Comparison of ENCODE assay signal across 8 cellular contexts in the genomic region with DNA sequence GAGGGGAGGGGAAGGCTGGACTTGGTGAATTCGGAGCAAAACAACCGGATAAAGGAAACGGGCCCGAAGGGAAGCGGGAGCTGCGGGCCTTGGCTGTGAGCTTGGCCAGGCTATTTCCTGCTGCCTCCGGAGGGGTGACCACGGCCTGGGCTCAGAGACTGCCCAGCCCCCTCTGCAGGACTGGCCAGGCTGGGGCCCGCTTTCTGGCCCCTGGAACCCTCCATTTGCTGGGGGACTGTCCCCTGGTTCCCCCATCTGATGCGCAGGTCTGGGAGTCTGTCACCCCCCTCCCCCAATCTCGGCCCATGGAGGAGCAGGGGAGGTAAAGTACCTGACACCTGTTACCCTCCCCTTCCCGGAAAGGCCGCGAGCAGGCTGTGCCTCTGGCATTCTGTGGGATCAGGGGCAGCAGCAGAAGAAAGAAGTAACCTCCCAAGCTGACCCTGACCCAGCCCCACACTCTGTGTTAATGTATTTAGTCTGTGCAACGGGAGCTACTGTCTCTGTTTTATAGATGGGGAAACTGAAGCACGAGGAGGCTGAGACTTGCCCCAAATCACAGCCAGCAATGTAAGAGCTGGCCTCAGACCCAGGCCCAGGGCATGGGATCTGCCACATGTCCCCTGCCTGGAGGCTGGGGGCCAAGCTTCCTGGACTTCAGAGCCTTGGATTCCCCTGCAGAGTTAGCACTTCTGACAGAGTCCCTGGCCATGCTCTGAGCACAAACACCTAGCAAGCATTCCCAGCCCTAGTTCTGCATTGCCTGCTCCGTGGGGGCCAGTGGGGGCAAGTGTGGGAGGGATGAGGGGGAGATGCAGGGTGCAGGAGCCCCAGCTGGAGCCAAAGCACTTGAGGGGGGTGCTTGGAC. TPM values are rescaled to one million over a fixed set of nuclear protein-coding genes. Genes with fewer than 3 reads are reported as not detected.
DNase-seq lines count a peak whose midpoint lies in the region; ATAC-seq and TF ChIP-seq lines count a peak whose summit lies in the region.

No MANE protein-coding gene starts in this region.

- no peaks in the 10 kb centered on the region for H3K9me2 ChIP-seq in SK-N-SH

- TF ChIP-seq RAD21 in SK-N-SH (IDR thresholded peaks at IDR 0.05; ENCODE audit: low read length), result no peak

- no peak for DNase-seq in SK-N-SH
- DNase-seq in Right ventricle myocardium superior, result no peak
- no peak for DNase-seq in gastrocnemius medialis
- no peak for DNase-seq in islet precursor cell
- DNase-seq in iPS-NIHi7 (ENCODE audit: extremely low spot score), result no peak
- no peak for DNase-seq in NCI-H2196 treated with DMSO at 0.1 percent for 48 hours (lab: John Stamatoyannopoulos, UW; ENCODE audit: unreplicated experiment)
- DNase-seq in SK-N-DZ (ENCODE audit: low spot score), result no peak

- 18% methylated on average over 10 of the region's 17 CpGs for WGBS in SK-N-SH (ENCODE audit: low lambda C conversion rate)

- peak; percentile 3 for ATAC-seq in GM19023 (IDR thresholded peaks at IDR 0.05; ENCODE audit: unreplicated experiment)
- ATAC-seq in Right ventricle myocardium superior (ENCODE audit: poor library complexity), result peak; percentile 36
- ATAC-seq in gastrocnemius medialis, result peak; percentile 42

- H3F3A ChIP-seq in SK-N-SH (replicated peaks; ENCODE audit: insufficient read depth), result peaks cover 9% of the 10 kb centered on the region

- H3K27me3 ChIP-seq in SK-N-SH (ENCODE audit: insufficient read depth), result no peaks in the 10 kb centered on the region
- peaks cover 42 to 59% (median 55%) of the 10 kb centered on the region in 3 donors for H3K27me3 ChIP-seq in gastrocnemius medialis

- POLR2A ChIA-PET in SK-N-SH (lab: Yijun Ruan, JAX), result interaction anchor here (3.6 kb wide), 1 partner anchor 58 kb away, joined by 18 read pairs; the partner anchor contains the start of gene PRPF6

- 0 out of 2 replicates have a peak, but pooled peaks cover 8% of the 10 kb centered on the region for H4K20me1 ChIP-seq in SK-N-SH (ENCODE audit: insufficient read depth)

- no peak for TF ChIP-seq POLR2A in gastrocnemius medialis (IDR thresholded peaks at IDR 0.05)

- intact Hi-C loops in Right ventricle myocardium superior (cut with DNase I), result loop anchor here (10.0 kb wide), 1 partner anchor 75 kb away; no protein-coding TSS in a partner anchor
- intact Hi-C loops in gastrocnemius medialis (cut with DNase I; ENCODE audit: low total_unique reads), result loop anchor here (1.0 kb wide), 1 partner anchor 81 kb away; no protein-coding TSS in a partner anchor

- H3K4me1 ChIP-seq in SK-N-SH (ENCODE audit: control insufficient read depth in 1 of 2, insufficient read depth in 2 of 2, low read depth in 1 of 2, low read length in 1 of 2) (peaks cover 0 to 13% of the 10 kb centered on the region in 2 experiments; a peak in 1 of 4 replicates), gastrocnemius medialis (peaks cover 3 to 21% of the 10 kb centered on the region in 2 donors)

- no peak; the same call in 1 of the 2 replicates for TF ChIP-seq CTCF in SK-N-SH (IDR thresholded peaks at IDR 0.05)
- TF ChIP-seq CTCF in gastrocnemius medialis (IDR thresholded peaks at IDR 0.05 in 4 of 5, conservative IDR thresholded peaks at IDR 0.05 in 1 of 5), result no peak

- peak overlapping the region; percentile 82; the same call in 1 of the 2 replicates for H3K4me2 ChIP-seq in SK-N-SH

- no peaks in the 10 kb centered on the region for H3K9me3 ChIP-seq in SK-N-SH
- H3K9me3 ChIP-seq in gastrocnemius medialis, result no peaks in the 10 kb centered on the region

- H3K9ac ChIP-seq in SK-N-SH, result no peak overlapping the region

- no peak for TF ChIP-seq EP300 in SK-N-SH (IDR thresholded peaks at IDR 0.05; ENCODE audit: borderline replicate concordance in 1 of 2, low read depth in 1 of 2, low read length in 1 of 2)

- in situ Hi-C loops in gastrocnemius medialis (cut with MboI; ENCODE audit: low sequenced_read_pairs in 4 of 4), result no loop called here

- H3K36me3 ChIP-seq in SK-N-SH (replicated peaks in 1 of 2; ENCODE audit: control insufficient read depth in 1 of 2, insufficient read depth in 2 of 2, low read length in 1 of 2) (peaks cover 0 to 8% of the 10 kb centered on the region in 2 experiments), gastrocnemius medialis (peaks cover 0 to 7% of the 10 kb centered on the region in 2 donors)

- H3K27ac ChIP-seq in SK-N-SH (ENCODE audit: low read depth in 2 of 2, low read length in 1 of 2) (no peak overlapping the region), gastrocnemius medialis (peak overlapping the region in 3 of 4 donors; percentile 3 to 64 (median 17))

- H3K79me2 ChIP-seq in SK-N-SH (ENCODE audit: insufficient read depth), result no peaks in the 10 kb centered on the region

- CTCF ChIA-PET in SK-N-SH (lab: Yijun Ruan, JAX), result interaction anchor here (0.7 to 7.7 kb wide), 31 partner anchors 13 to 731 kb away, joined by 3 to 85 read pairs (median 6); partner anchors contain the start of genes LKAAEAR1, OPRL1, PRPF6 and RGS19

- peak overlapping the region; percentile 42 to 57 for H3K4me3 ChIP-seq in SK-N-SH (ENCODE audit: low read depth in 2 of 2, low read length in 1 of 2)
- peak overlapping the region; percentile 50 to 55 (median 52) for H3K4me3 ChIP-seq in gastrocnemius medialis

- H2AFZ ChIP-seq in SK-N-SH (ENCODE audit: low read depth), result no peak overlapping the region

TF ChIP-seq in SK-N-SH, 30 proteins besides CTCF, POLR2A, EP300 and RAD21:
- no peak for TF ChIP-seq NFIC (IDR thresholded peaks at IDR 0.05; ENCODE audit: borderline replicate concordance)
- TF ChIP-seq RCOR1 (IDR thresholded peaks at IDR 0.05; ENCODE audit: low read length), result no peak
- TF ChIP-seq, protein P1, sequence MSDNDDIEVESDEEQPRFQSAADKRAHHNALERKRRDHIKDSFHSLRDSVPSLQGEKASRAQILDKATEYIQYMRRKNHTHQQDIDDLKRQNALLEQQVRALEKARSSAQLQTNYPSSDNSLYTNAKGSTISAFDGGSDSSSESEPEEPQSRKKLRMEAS (IDR thresholded peaks at IDR 0.05; ENCODE audit: low read depth), result no peak
- TF ChIP-seq MEF2A (IDR thresholded peaks at IDR 0.05; ENCODE audit: borderline replicate concordance, low read depth), result no peak
- no peak for TF ChIP-seq EZH2phosphoT487 (IDR thresholded peaks at IDR 0.05; ENCODE audit: borderline replicate concordance, low read depth)
TF ChIP-seq in SK-N-SH: peak in this region for 0.

RNA-seq across cellular contexts. Expression of gene C20orf204, which starts 3.5 kb away (rescaled TPM):
- polyA plus RNA-seq in SK-N-SH (2012; rRNA removed), result 0.16 and 0.21 TPM in 2 replicates
- polyA plus RNA-seq in SK-N-SH (2012; cell fraction: cytosol; rRNA removed), result 0.01 and 0.05 TPM in 2 replicates
- polyA plus RNA-seq in SK-N-SH (2012; cell fraction: nucleus; rRNA removed), result 2.1 and 5.9 TPM in 2 replicates
- total RNA-seq in Right ventricle myocardium superior, result 0.38 TPM
- total RNA-seq in gastrocnemius medialis, result under 1 TPM in 3 of 4 donors, not detected in 1; 0.16 to 0.66 (median 0.33) TPM
- polyA plus RNA-seq in SK-N-DZ (2014; cell fraction: cytosol; rRNA removed), result 2.3 and 6.6 TPM in 2 replicates
- 32.8 and 42.2 TPM in 2 replicates for polyA plus RNA-seq in SK-N-DZ (2014; cell fraction: nucleus; rRNA removed)

RNA-seq across cellular contexts. Expression of gene SOX18, which starts 9.9 kb away (rescaled TPM):
- not detected in 2 replicates for polyA plus RNA-seq in SK-N-SH (2012; rRNA removed)
- polyA plus RNA-seq in SK-N-SH (2012; cell fraction: cytosol; rRNA removed), result not detected in 2 replicates
- polyA plus RNA-seq in SK-N-SH (2012; cell fraction: nucleus; rRNA removed), result 0.07 TPM in 1 of 2 replicates, not detected in the other
- total RNA-seq in Right ventricle myocardium superior (34.3 TPM), gastrocnemius medialis (1 to 10 TPM; 2.9 to 6.5 (median 5.6) TPM)
- not detected in 2 replicates for polyA plus RNA-seq in SK-N-DZ (2014; cell fraction: cytosol; rRNA removed)
- not detected in 2 replicates for polyA plus RNA-seq in SK-N-DZ (2014; cell fraction: nucleus; rRNA removed)

RNA-seq across cellular contexts. Expression of gene TCEA2, which starts 23.5 kb away (rescaled TPM):
- 53.5 and 98.9 TPM in 2 replicates for polyA plus RNA-seq in SK-N-SH (2012; rRNA removed)
- 48.6 and 62.9 TPM in 2 replicates for polyA plus RNA-seq in SK-N-SH (2012; cell fraction: cytosol; rRNA removed)
- 179 and 294 TPM in 2 replicates for polyA plus RNA-seq in SK-N-SH (2012; cell fraction: nucleus; rRNA removed)
- 34.6 TPM for total RNA-seq in Right ventricle myocardium superior
- total RNA-seq in gastrocnemius medialis, result 10 to 100 TPM in 1 of 4 donors, 1 to 10 TPM in 3; 8.4 to 21.0 (median 8.8) TPM
- 33.1 and 37.2 TPM in 2 replicates for polyA plus RNA-seq in SK-N-DZ (2014; cell fraction: cytosol; rRNA removed)
- polyA plus RNA-seq in SK-N-DZ (2014; cell fraction: nucleus; rRNA removed), result 164 and 170 TPM in 2 replicates

RNA-seq across cellular contexts. Expression of gene RGS19, which starts 39.8 kb away (rescaled TPM):
- 18.7 and 20.5 TPM in 2 replicates for polyA plus RNA-seq in SK-N-SH (2012; rRNA removed)
- 10.0 and 16.3 TPM in 2 replicates for polyA plus RNA-seq in SK-N-SH (2012; cell fraction: cytosol; rRNA removed)
- polyA plus RNA-seq in SK-N-SH (2012; cell fraction: nucleus; rRNA removed), result 15.3 and 16.4 TPM in 2 replicates
- total RNA-seq in Right ventricle myocardium superior (6.7 TPM), gastrocnemius medialis (1 to 10 TPM in 3 of 4 donors, under 1 TPM in 1; 0.92 to 7.7 (median 3.5) TPM)
- 30.3 and 30.4 TPM in 2 replicates for polyA plus RNA-seq in SK-N-DZ (2014; cell fraction: cytosol; rRNA removed)
- polyA plus RNA-seq in SK-N-DZ (2014; cell fraction: nucleus; rRNA removed), result 28.4 and 31.8 TPM in 2 replicates

RNA-seq across cellular contexts. Expression of gene OPRL1, which starts 40.4 kb away (rescaled TPM):
- polyA plus RNA-seq in SK-N-SH (2012; rRNA removed), result 1.7 and 1.8 TPM in 2 replicates
- 0.77 and 1.3 TPM in 2 replicates for polyA plus RNA-seq in SK-N-SH (2012; cell fraction: cytosol; rRNA removed)
- polyA plus RNA-seq in SK-N-SH (2012; cell fraction: nucleus; rRNA removed), result 3.2 and 3.8 TPM in 2 replicates
- total RNA-seq in Right ventricle myocardium superior (0.75 TPM), gastrocnemius medialis (under 1 TPM; 0.10 to 0.68 (median 0.15) TPM)
- polyA plus RNA-seq in SK-N-DZ (2014; cell fraction: cytosol; rRNA removed), result 14.7 and 15.5 TPM in 2 replicates
- polyA plus RNA-seq in SK-N-DZ (2014; cell fraction: nucleus; rRNA removed), result 7.1 and 11.7 TPM in 2 replicates

Comparison
In these comparisons a context has a peak if more than half of its experiments do, and no peak if none do; other contexts are left out.
1. H3K27ac ChIP-seq: peak in gastrocnemius medialis (3 of 4); none in SK-N-SH (0 of 2).
2. Peak in every context shown above with its lines, with median percentiles within 50 percentile points of each other: ATAC-seq.